ENCODE assay signal across 13 cellular contexts in the genomic region with DNA sequence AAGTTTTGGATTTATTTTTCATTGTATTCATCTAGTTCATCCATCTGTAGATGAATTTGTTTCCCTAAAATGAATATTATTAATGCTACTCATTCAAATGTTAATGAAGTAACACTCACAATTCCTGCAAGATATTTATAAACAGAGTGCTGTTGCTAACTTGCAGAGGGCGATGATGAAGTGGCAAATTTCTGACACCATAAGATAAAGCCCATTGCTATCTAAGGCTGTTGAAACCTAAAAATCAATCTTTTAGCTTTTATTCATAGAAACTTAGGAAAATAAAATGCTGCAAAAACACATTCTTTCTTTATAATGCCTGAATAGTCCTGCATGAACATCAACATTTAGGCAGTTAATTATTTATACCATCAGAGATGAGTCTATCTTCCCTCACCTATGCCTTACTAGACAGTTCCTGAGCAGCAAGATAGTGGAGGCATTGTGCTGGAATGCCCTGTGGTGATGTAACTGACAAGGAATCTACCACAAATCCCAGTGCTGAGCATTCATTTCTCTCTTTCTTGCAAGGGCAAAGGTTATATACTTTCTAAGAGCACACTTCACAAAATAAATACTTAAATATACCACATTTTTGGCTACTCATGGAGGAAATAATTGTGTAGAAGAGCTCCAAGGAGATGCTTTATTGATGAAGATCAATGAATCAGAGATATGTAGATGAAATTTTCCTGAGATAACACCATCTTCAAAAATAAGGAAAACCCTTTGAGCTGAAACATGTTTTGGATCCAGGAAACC. TPM values are rescaled to one million over a fixed set of nuclear protein-coding genes. Genes with fewer than 3 reads are reported as not detected.
DNase-seq lines count a peak whose midpoint lies in the region; ATAC-seq, FAIRE-seq and TF ChIP-seq lines count a peak whose summit lies in the region.
"Had no signal": no experiment of that assay in that cellular context is flagged by ENCODE, and none has a peak within 500 bp of the region (broad histone marks: within the 10 kb centered on the region; RNA-seq: fewer than 3 reads in every experiment).

No MANE protein-coding gene starts in this region.

- H3K36me3 ChIP-seq in kidney (ENCODE audit: control insufficient read depth in 1 of 2, insufficient read depth in 2 of 2, low read length in 2 of 2), result no peaks in the 10 kb centered on the region
- H3K36me3 ChIP-seq: BE2C, tibial artery had no signal

- intact Hi-C loops in natural killer cell (cut with micrococcal nuclease), result loop anchor here (1.0 kb wide), 1 partner anchor 23 kb away; no protein-coding TSS in a partner anchor
- intact Hi-C loops in kidney (cut with DNase I), result no loop called here

- no peak for ATAC-seq in natural killer cell
- no peak for ATAC-seq in natural killer cell treated with Interleukin-12 subunit alpha and Interleukin-12 subunit beta and Interleukin-15 and Interleukin-18, amount 100 ng/mL, for 72 hours
- ATAC-seq in GM18511 (IDR thresholded peaks at IDR 0.05; ENCODE audit: unreplicated experiment), result no peak

- no peak for DNase-seq in natural killer cell
- no peak for DNase-seq in natural killer cell treated with Interleukin-12 subunit alpha and Interleukin-12 subunit beta and Interleukin-15 and Interleukin-18, amount 100 ng/mL, for 72 hours (ENCODE audit: low spot score)
- peak; percentile 90 for DNase-seq in SW480 (ENCODE audit: low spot score)
- peak; percentile 92 for DNase-seq in glomerular visceral epithelial cell (ENCODE audit: extremely low spot score)
- DNase-seq in activated effector memory CD4-positive, alpha-beta T cell treated with Interleukin-2 at 50 U/mL for 16 hours, result no peak
- DNase-seq in kidney, result no peak
- no peak for DNase-seq in GF-D8 (lab: John Stamatoyannopoulos, UW)
- DNase-seq: BE2C, NCI-H446, tibial artery had no signal

- no peaks in the 10 kb centered on the region for H3K9me3 Mint-ChIP-seq in natural killer cell
- no peaks in the 10 kb centered on the region for H3K9me3 Mint-ChIP-seq in natural killer cell treated with Interleukin-12 subunit alpha and Interleukin-12 subunit beta and Interleukin-15 and Interleukin-18, amount 100 ng/mL, for 72 hours
- H3K9me3 Mint-ChIP-seq: T-helper 1 cell treated with Interleukin-12 subunit alpha and Interleukin-12 subunit beta and Interleukin-4 antibody, amounts not matched to agents 30 μg/mL and 1 μg/mL, for 36 hours had no signal

- H3K27ac Mint-ChIP-seq in natural killer cell, result peak overlapping the region; percentile 55 to 70
- no peak overlapping the region for H3K27ac Mint-ChIP-seq in natural killer cell treated with Interleukin-12 subunit alpha and Interleukin-12 subunit beta and Interleukin-15 and Interleukin-18, amount 100 ng/mL, for 72 hours
- H3K27ac Mint-ChIP-seq: T-helper 1 cell treated with Interleukin-12 subunit alpha and Interleukin-12 subunit beta and Interleukin-4 antibody, amounts not matched to agents 30 μg/mL and 1 μg/mL, for 36 hours had no signal

- H3K9ac ChIP-seq in kidney (ENCODE audit: low read length in 2 of 2), result no peak overlapping the region

- no peaks in the 10 kb centered on the region for H3K36me3 Mint-ChIP-seq in natural killer cell
- H3K36me3 Mint-ChIP-seq in natural killer cell treated with Interleukin-12 subunit alpha and Interleukin-12 subunit beta and Interleukin-15 and Interleukin-18, amount 100 ng/mL, for 72 hours, result no peaks in the 10 kb centered on the region

- no peak overlapping the region for H3K4me3 Mint-ChIP-seq in natural killer cell
- H3K4me3 Mint-ChIP-seq in natural killer cell treated with Interleukin-12 subunit alpha and Interleukin-12 subunit beta and Interleukin-15 and Interleukin-18, amount 100 ng/mL, for 72 hours, result no peak overlapping the region
- H3K4me3 Mint-ChIP-seq: T-helper 1 cell treated with Interleukin-12 subunit alpha and Interleukin-12 subunit beta and Interleukin-4 antibody, amounts not matched to agents 30 μg/mL and 1 μg/mL, for 36 hours had no signal

- peaks cover 0 to 4% of the 10 kb centered on the region in 2 donors for H3K27me3 Mint-ChIP-seq in natural killer cell (ENCODE audit: low read depth in 2 of 2)
- H3K27me3 Mint-ChIP-seq in natural killer cell treated with Interleukin-12 subunit alpha and Interleukin-12 subunit beta and Interleukin-15 and Interleukin-18, amount 100 ng/mL, for 72 hours, result no peaks in the 10 kb centered on the region

- no peak for TF ChIP-seq CTCF in natural killer cell (IDR thresholded peaks at IDR 0.05)
- no peak for TF ChIP-seq CTCF in kidney (IDR thresholded peaks at IDR 0.05; ENCODE audit: borderline replicate concordance, extremely low read depth, insufficient read depth)

- H3K4me3 ChIP-seq in kidney (ENCODE audit: low read length in 2 of 2), result no peak overlapping the region
- H3K4me3 ChIP-seq: tibial artery had no signal

- H3K27ac ChIP-seq in kidney (ENCODE audit: low read depth in 2 of 2, low read length in 2 of 2), result no peak overlapping the region
- H3K27ac ChIP-seq: tibial artery had no signal

- H3K4me1 Mint-ChIP-seq in natural killer cell, result peaks cover 19 to 22% of the 10 kb centered on the region in 2 donors
- H3K4me1 Mint-ChIP-seq in natural killer cell treated with Interleukin-12 subunit alpha and Interleukin-12 subunit beta and Interleukin-15 and Interleukin-18, amount 100 ng/mL, for 72 hours (ENCODE audit: low read depth in 2 of 2), result peaks cover 8 to 10% of the 10 kb centered on the region in 2 donors

- H3K4me1 ChIP-seq in kidney (ENCODE audit: control insufficient read depth in 1 of 2, insufficient read depth in 1 of 2, low read depth in 1 of 2, low read length in 2 of 2), result no peaks in the 10 kb centered on the region
- H3K4me1 ChIP-seq: BE2C, tibial artery had no signal

- no peaks in the 10 kb centered on the region for H3K9me3 ChIP-seq in kidney (ENCODE audit: control insufficient read depth in 1 of 2, low read length in 2 of 2)
- H3K9me3 ChIP-seq: BE2C had no signal

- FAIRE-seq in kidney (lab: Jason Lieb, UNC), result no peak
- FAIRE-seq: colon had no signal

RNA-seq across cellular contexts. Expression of a gene that starts 57.6 kb away (rescaled TPM):
- total RNA-seq in natural killer cell (not detected), kidney (not detected)
- not detected for total RNA-seq in natural killer cell treated with Interleukin-12 subunit alpha and Interleukin-12 subunit beta and Interleukin-15 and Interleukin-18, amount 100 ng/mL, for 72 hours
- not detected for polyA plus RNA-seq in kidney (ENCODE audit: insufficient read depth, low read depth, low replicate concordance)

Comparison
In these comparisons a context has a peak if more than half of its experiments do, and no peak if none do; other contexts are left out.
1. H3K27ac Mint-ChIP-seq: peak in natural killer cell (2 of 2); none in natural killer cell treated with Interleukin-12 subunit alpha and Interleukin-12 subunit beta and Interleukin-15 and Interleukin-18, amount 100 ng/mL, for 72 hours (0 of 2).
2. DNase-seq: peak in SW480 (single experiment) and glomerular visceral epithelial cell (single experiment); none in natural killer cell (single experiment), natural killer cell treated with Interleukin-12 subunit alpha and Interleukin-12 subunit beta and Interleukin-15 and Interleukin-18, amount 100 ng/mL, for 72 hours (single experiment), activated effector memory CD4-positive, alpha-beta T cell treated with Interleukin-2 at 50 U/mL for 16 hours (single experiment), kidney (single experiment) and GF-D8 (single experiment).